In the genomic region with DNA sequence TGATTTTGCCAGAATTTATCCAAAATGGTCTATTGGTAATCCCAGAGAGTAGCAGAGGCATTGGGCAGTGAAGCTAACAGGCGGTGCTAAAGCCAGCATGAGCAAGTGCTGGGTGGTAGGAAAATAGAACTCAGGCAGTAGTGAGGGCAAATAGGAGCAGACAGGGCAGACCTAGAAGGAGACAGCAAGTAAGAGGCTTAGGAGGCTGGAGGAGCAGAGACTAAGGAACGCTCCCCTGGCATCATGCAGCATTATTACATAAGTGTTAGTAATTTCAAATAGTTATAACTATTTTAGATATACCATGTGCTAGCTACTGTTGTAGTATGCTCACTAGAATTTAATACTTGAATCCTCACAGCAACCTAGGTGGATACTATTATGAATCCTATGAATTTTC, we compare ENCODE assay signal across 27 cellular contexts.
"Had no signal": no experiment of that assay in that cellular context is flagged by ENCODE, and none has a peak within 500 bp of the region (broad histone marks: within the 10 kb centered on the region; RNA-seq: fewer than 3 reads in every experiment).

No MANE protein-coding gene starts in this region.

- H3K4me3 ChIP-seq: ascending aorta had no signal

- H3K9me3 ChIP-seq: ascending aorta had no signal

- H3K27me3 Mint-ChIP-seq: activated B cell treated with CpG ODN at 0.5 μM for 24 hours; activated naive CD4-positive, alpha-beta T cell treated with anti-CD3 and anti-CD28 coated beads, Interleukin-2, amount 50 U/mL, for 24 hours; activated T-cell treated with anti-CD3 and anti-CD28 coated beads, Interleukin-2, amount 50 U/mL, for 24 hours; brain had no signal

- H3K36me3 ChIP-seq: ascending aorta had no signal

- H3K9me3 Mint-ChIP-seq: activated B cell treated with CpG ODN at 0.5 μM for 24 hours; activated naive CD4-positive, alpha-beta T cell treated with anti-CD3 and anti-CD28 coated beads, Interleukin-2, amount 50 U/mL, for 24 hours; activated T-cell treated with anti-CD3 and anti-CD28 coated beads, Interleukin-2, amount 50 U/mL, for 24 hours; activated T-helper 1 cell treated with anti-CD3 and anti-CD28 coated beads, Interleukin-12 subunit alpha, Interleukin-12 subunit beta, Interleukin-2, Interleukin-4 antibody, amounts not matched to agents 30 ng/mL and 10 ng/mL and 1 ng/mL, durations not matched to agents 14 hours and 24 hours and 36 hours; T-helper 1 cell treated with Interleukin-12 subunit alpha and Interleukin-12 subunit beta and Interleukin-4 antibody, amounts not matched to agents 30 μg/mL and 1 μg/mL, for 36 hours had no signal

- ATAC-seq: activated CD8-positive, alpha-beta memory T cell treated with anti-CD3 and anti-CD28 coated beads, Interleukin-2, amount 10 ng/mL, durations not matched to agents 7 days and 5 days; PC-3 had no signal

- H3K27ac Mint-ChIP-seq: activated CD4-positive, alpha-beta T cell treated with anti-CD3 and anti-CD28 coated beads, Interleukin-2, amount 10 ng/mL, durations not matched to agents 24 days and 14 days; activated CD8-positive, alpha-beta memory T cell treated with anti-CD3 and anti-CD28 coated beads, Interleukin-2, amount 10 ng/mL, durations not matched to agents 7 days and 5 days; activated naive CD4-positive, alpha-beta T cell treated with anti-CD3 and anti-CD28 coated beads, Interleukin-2, amount 50 U/mL, for 24 hours; activated T-cell treated with anti-CD3 and anti-CD28 coated beads, Interleukin-2, amount 50 U/mL, for 24 hours; activated T-helper 1 cell treated with anti-CD3 and anti-CD28 coated beads, Interleukin-12 subunit alpha, Interleukin-12 subunit beta, Interleukin-2, Interleukin-4 antibody, amounts not matched to agents 30 ng/mL and 10 ng/mL and 1 ng/mL, durations not matched to agents 14 hours and 24 hours and 36 hours; T-helper 1 cell treated with Interleukin-12 subunit alpha and Interleukin-12 subunit beta and Interleukin-4 antibody, amounts not matched to agents 30 μg/mL and 1 μg/mL, for 36 hours had no signal

- H3K4me1 Mint-ChIP-seq: activated CD4-positive, alpha-beta T cell treated with anti-CD3 and anti-CD28 coated beads, Interleukin-2, amount 10 ng/mL, durations not matched to agents 24 days and 14 days; activated CD8-positive, alpha-beta memory T cell treated with anti-CD3 and anti-CD28 coated beads, Interleukin-2, amount 10 ng/mL, durations not matched to agents 7 days and 5 days; activated naive CD4-positive, alpha-beta T cell treated with anti-CD3 and anti-CD28 coated beads, Interleukin-2, amount 50 U/mL, for 24 hours had no signal

- H3K27me3 ChIP-seq: ascending aorta had no signal

- DNase-seq: activated B cell treated with CpG ODN at 0.5 μM for 24 hours; activated CD4-positive, alpha-beta T cell treated with anti-CD3 and anti-CD28 coated beads for 1 hour; activated CD4-positive, alpha-beta T cell treated with anti-CD3 and anti-CD28 coated beads, Interleukin-2, amount 10 ng/mL, durations not matched to agents 24 days and 14 days; activated CD4-positive, alpha-beta T cell treated with anti-CD3 and anti-CD28 coated beads, Interleukin-2, amount 50 U/mL, for 48 hours; activated CD8-positive, alpha-beta memory T cell treated with anti-CD3 and anti-CD28 coated beads, Interleukin-2, amount 10 ng/mL, durations not matched to agents 7 days and 5 days; activated effector memory CD4-positive, alpha-beta T cell treated with Interleukin-2 at 50 U/mL for 16 hours; activated naive CD4-positive, alpha-beta T cell; activated T-cell treated with anti-CD3 and anti-CD28 coated beads, Interleukin-2, amount 50 U/mL, for 24 hours; KG1; NCI-H1092; NCI-H1694; NCI-H2029; NCI-H2107; NCI-H2171 treated with DMSO at 0.1 percent for 48 hours; NCI-H345; NCI-H510A; NCI-H526 treated with DMSO at 0.1 percent for 48 hours; NCI-H82; NK-92 treated with Interleukin-12 subunit alpha and Interleukin-12 subunit beta, amount 100 ng/mL, for 24 hours; PC-3; SHP77 treated with DMSO at 0.1 percent for 48 hours; T-helper 9 cell had no signal

- H3K27ac ChIP-seq: ascending aorta had no signal

- H3K36me3 Mint-ChIP-seq: activated CD8-positive, alpha-beta memory T cell treated with anti-CD3 and anti-CD28 coated beads, Interleukin-2, amount 10 ng/mL, durations not matched to agents 7 days and 5 days; activated naive CD4-positive, alpha-beta T cell treated with anti-CD3 and anti-CD28 coated beads, Interleukin-2, amount 50 U/mL, for 24 hours had no signal

- H3K4me3 Mint-ChIP-seq: activated B cell treated with CpG ODN at 0.5 μM for 24 hours; activated CD4-positive, alpha-beta T cell treated with anti-CD3 and anti-CD28 coated beads, Interleukin-2, amount 10 ng/mL, durations not matched to agents 24 days and 14 days; activated CD8-positive, alpha-beta memory T cell treated with anti-CD3 and anti-CD28 coated beads, Interleukin-2, amount 10 ng/mL, durations not matched to agents 7 days and 5 days; activated naive CD4-positive, alpha-beta T cell treated with anti-CD3 and anti-CD28 coated beads, Interleukin-2, amount 50 U/mL, for 24 hours; activated T-cell treated with anti-CD3 and anti-CD28 coated beads, Interleukin-2, amount 50 U/mL, for 24 hours; activated T-helper 1 cell treated with anti-CD3 and anti-CD28 coated beads, Interleukin-12 subunit alpha, Interleukin-12 subunit beta, Interleukin-2, Interleukin-4 antibody, amounts not matched to agents 30 ng/mL and 10 ng/mL and 1 ng/mL, durations not matched to agents 14 hours and 24 hours and 36 hours; brain; T-helper 1 cell treated with Interleukin-12 subunit alpha and Interleukin-12 subunit beta and Interleukin-4 antibody, amounts not matched to agents 30 μg/mL and 1 μg/mL, for 36 hours had no signal
